Comparison of ENCODE assay signal across 8 cellular contexts in genomic region chr6:98834060-98835031, GRCh38. TPM values are rescaled to one million over a fixed set of nuclear protein-coding genes. Genes with fewer than 3 reads are reported as not detected.
DNase-seq lines count a peak whose midpoint lies in the region; ATAC-seq and TF ChIP-seq lines count a peak whose summit lies in the region.

POU3F2 (plus strand) TSS chr6:98834574; CDS start chr6:98834874, 300 bp downstream.

- H3K27ac ChIP-seq in ascending aorta (peak within 1 kb of the TSS in 1 of 2 donors; percentile 38), hepatocyte (no peak within 1 kb of the TSS)

- no peak for TF ChIP-seq CTCF in NB4 (IDR thresholded peaks at IDR 0.05; ENCODE audit: low read depth, low read length)
- no peak for TF ChIP-seq CTCF in ascending aorta (IDR thresholded peaks at IDR 0.05)
- TF ChIP-seq CTCF in hepatocyte (IDR thresholded peaks at IDR 0.05; ENCODE audit: poor library complexity), result no peak

- H3K9me3 ChIP-seq in ascending aorta, result no peaks in the 10 kb centered on the region
- H3K9me3 ChIP-seq in hepatocyte (ENCODE audit: low read depth), result no peaks in the 10 kb centered on the region

- TF ChIP-seq POLR2A in NB4 (IDR thresholded peaks at IDR 0.05; ENCODE audit: extremely low read depth, insufficient read length), result no peak

- H3K27me3 ChIP-seq in ascending aorta (peaks cover 51% of the 10 kb centered on the region), hepatocyte (peaks cover 88% of the 10 kb centered on the region)

- no peak within 1 kb of the TSS for H3K4me3 ChIP-seq in NB4 (ENCODE audit: low read depth, low read length)
- peak within 1 kb of the TSS; percentile 65 to 73 for H3K4me3 ChIP-seq in ascending aorta
- H3K4me3 ChIP-seq in hepatocyte, result peak within 1 kb of the TSS; percentile 46

- no peaks in the 10 kb centered on the region for H3K36me3 ChIP-seq in ascending aorta
- H3K36me3 ChIP-seq in hepatocyte (replicated peaks; ENCODE audit: insufficient read depth, low read depth), result no peaks in the 10 kb centered on the region

- H3K4me1 ChIP-seq in ascending aorta (peaks cover 5 to 30% of the 10 kb centered on the region in 2 donors), hepatocyte (ENCODE audit: insufficient read depth) (peaks cover 35% of the 10 kb centered on the region)

- no peaks in the 10 kb centered on the region for H4K20me1 ChIP-seq in hepatocyte (ENCODE audit: insufficient read depth, poor library complexity, severe bottlenecking)

- H3K4me2 ChIP-seq in hepatocyte, result peak within 1 kb of the TSS; percentile 93

- under 1% methylated on average over 39 of the region's 83 CpGs for WGBS in hepatocyte (ENCODE audit: low lambda C conversion rate, missing lambda C conversion rate)

- no peaks in the 10 kb centered on the region for H3K9me2 ChIP-seq in hepatocyte (replicated peaks; ENCODE audit: insufficient read depth)

- DNase-seq in GM04504 (ENCODE audit: low read depth) (peak; percentile 71), NB4 (ENCODE audit: low read depth) (peak; percentile 60), SW 1271 (lab: John Stamatoyannopoulos, UW) (peak; percentile 86 to 95), ascending aorta (ENCODE audit: low spot score in 2 of 2) (peak in 1 of 2 donors; percentile 87), hepatocyte (ENCODE audit: low spot score) (peak; percentile 92), putamen (ENCODE audit: low spot score) (peak; percentile 97), SKM-1 (lab: John Stamatoyannopoulos, UW; ENCODE audit: unreplicated experiment) (no peak)

- peak; percentile 56 for ATAC-seq in HG02571 (IDR thresholded peaks at IDR 0.05; ENCODE audit: unreplicated experiment)

- peak within 1 kb of the TSS; percentile 91 for H2AFZ ChIP-seq in hepatocyte

- intact Hi-C loops in ascending aorta (cut with DNase I), result loop anchor here (5.0 kb wide), 1 partner anchor 1628 kb away; the partner anchor contains the start of gene SIM1

- no peaks in the 10 kb centered on the region for H3K79me2 ChIP-seq in hepatocyte

RNA-seq across cellular contexts. Expression of gene POU3F2, which starts in this region (rescaled TPM):
- total RNA-seq in ascending aorta (not detected), hepatocyte (0.08 and 0.13 TPM in 2 replicates)
- polyA plus RNA-seq in hepatocyte, result not detected in 2 replicates

Comparison
In these comparisons a context has a peak if more than half of its experiments do, and no peak if none do; other contexts are left out.
1. Peak in DNase-seq, H3K4me3 ChIP-seq and H3K4me2 ChIP-seq in hepatocyte; RNA of the gene not detected or under 1 TPM.